8 cellular contexts compared by ENCODE assay signal in the genomic region with DNA sequence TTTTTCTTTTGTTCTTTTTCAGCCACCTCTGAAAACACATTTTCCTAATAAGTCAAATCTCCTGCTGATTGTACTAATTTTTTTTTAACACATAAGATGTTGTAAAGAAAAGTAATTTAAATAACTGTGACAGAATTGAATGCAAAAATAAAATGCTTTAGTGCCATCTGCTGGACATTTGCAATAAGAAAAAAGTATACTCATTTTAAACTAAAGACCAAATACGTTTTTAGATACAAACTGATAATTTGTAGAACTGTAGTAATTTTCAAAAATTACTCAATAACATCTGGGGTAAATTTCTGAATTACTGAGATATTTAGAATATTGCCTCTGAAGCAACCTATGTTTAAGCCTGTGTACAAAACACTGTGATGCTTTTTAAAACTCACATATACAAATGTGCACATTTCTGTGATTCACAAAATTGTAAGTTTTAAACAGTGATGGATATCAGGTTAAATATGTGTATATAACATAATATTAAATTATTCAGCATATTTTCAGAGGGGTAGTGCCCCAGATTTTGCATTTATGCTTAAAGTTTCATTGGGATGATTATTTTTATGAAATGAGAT.
DNase-seq lines count a peak whose midpoint lies in the region; ATAC-seq and TF ChIP-seq lines count a peak whose summit lies in the region.

No MANE protein-coding gene starts in this region.

- intact Hi-C loops in OCI-LY7 (cut with micrococcal nuclease; ENCODE audit: unreplicated experiment): loop anchor here (2.0 to 5.0 kb wide), 2 partner anchors 550 to 703 kb away; no protein-coding TSS in a partner anchor
- intact Hi-C loops in esophagus squamous epithelium (cut with DNase I): loop anchor here (10.0 kb wide), 2 partner anchors 550 to 700 kb away; no protein-coding TSS in a partner anchor

- CTCF ChIA-PET in SK-N-SH (lab: Yijun Ruan, JAX): interaction anchor here (0.8 to 2.4 kb wide), 7 partner anchors 10 to 700 kb away, joined by 3 to 14 read pairs (median 3); no protein-coding TSS in a partner anchor
- CTCF ChIA-PET in OCI-LY7 (lab: Charles Lee; ENCODE audit: unreplicated experiment): no interaction called here

- H3K9me2 ChIP-seq in SK-N-SH (no peaks in the 10 kb centered on the region), OCI-LY7 (ENCODE audit: insufficient read depth, low read length) (no peaks in the 10 kb centered on the region)

- POLR2A ChIA-PET in SK-N-SH (lab: Yijun Ruan, JAX) (no interaction called here), OCI-LY7 (lab: Charles Lee) (interaction anchor here (1.2 kb wide), 1 partner anchor 53 kb away, joined by 5 read pairs; no protein-coding TSS in a partner anchor)

- DNase-seq in SK-N-SH (no peak), OCI-LY7 (ENCODE audit: low spot score) (peak; percentile 37), esophagus squamous epithelium (lab: John Stamatoyannopoulos, UW) (no peak), thoracic aorta (ENCODE audit: low spot score) (no peak), GDM1 (lab: John Stamatoyannopoulos, UW) (no peak), NK-92 (lab: John Stamatoyannopoulos, UW; ENCODE audit: unreplicated experiment) (no peak)

- H3K36me3 ChIP-seq in SK-N-SH (replicated peaks in 1 of 2; ENCODE audit: control insufficient read depth in 1 of 2, insufficient read depth in 2 of 2, low read length in 1 of 2): no peaks in the 10 kb centered on the region
- no peaks in the 10 kb centered on the region for H3K36me3 ChIP-seq in OCI-LY7 (ENCODE audit: insufficient read depth, low read length)
- no peaks in the 10 kb centered on the region for H3K36me3 ChIP-seq in esophagus squamous epithelium
- H3K36me3 ChIP-seq in thoracic aorta: no peaks in the 10 kb centered on the region

- H3K4me1 ChIP-seq in SK-N-SH (ENCODE audit: control insufficient read depth in 1 of 2, insufficient read depth in 2 of 2, low read depth in 1 of 2, low read length in 1 of 2): no peaks in the 10 kb centered on the region; a peak in 1 of 4 replicates
- no peaks in the 10 kb centered on the region for H3K4me1 ChIP-seq in OCI-LY7 (ENCODE audit: insufficient read depth, low read length, poor library complexity, severe bottlenecking)
- H3K4me1 ChIP-seq in esophagus squamous epithelium: no peaks in the 10 kb centered on the region
- no peaks in the 10 kb centered on the region for H3K4me1 ChIP-seq in thoracic aorta (ENCODE audit: control insufficient read depth in 1 of 2, low read depth in 2 of 2)

- 0% methylated on average over 1 of the region's 1 CpG for WGBS in SK-N-SH (ENCODE audit: low lambda C conversion rate)
- WGBS in esophagus squamous epithelium, 2 donors: 0 to 2% methylated on average over 1 of the region's 1 CpG

- TF ChIP-seq POLR2A in esophagus squamous epithelium (IDR thresholded peaks at IDR 0.05): no peak

- ATAC-seq in SK-N-SH treated with all-trans-retinoic acid at 6 μM for 48 hours (no peak), thoracic aorta (ENCODE audit: insufficient number of reproducible peaks, low FRiP score, low read depth) (no peak), HG03442 (IDR thresholded peaks at IDR 0.05; ENCODE audit: unreplicated experiment) (no peak)

- H3K27me3 ChIP-seq in SK-N-SH (ENCODE audit: insufficient read depth): peaks cover 9% of the 10 kb centered on the region; the same call in 1 of the 2 replicates
- no peaks in the 10 kb centered on the region for H3K27me3 ChIP-seq in esophagus squamous epithelium
- H3K27me3 ChIP-seq in thoracic aorta (replicated peaks; ENCODE audit: insufficient read depth): no peaks in the 10 kb centered on the region

- peak; percentile 81 for TF ChIP-seq CTCF in SK-N-SH (IDR thresholded peaks at IDR 0.05)
- peak; percentile 90 for TF ChIP-seq CTCF in OCI-LY7 (conservative IDR thresholded peaks at IDR 0.05; ENCODE audit: low read length)
- peak in 4 of 6 experiments; percentile 21 to 44 (median 30) for TF ChIP-seq CTCF in esophagus squamous epithelium (IDR thresholded peaks at IDR 0.05)
- TF ChIP-seq CTCF in thoracic aorta (IDR thresholded peaks at IDR 0.05): peak; percentile 46

- BruUV-seq in OCI-LY7 (replicated peaks; lab: Mats Ljungman, UMichigan): no TSS peak

- no peaks in the 10 kb centered on the region for H3K79me2 ChIP-seq in SK-N-SH (ENCODE audit: insufficient read depth)
- H3K79me2 ChIP-seq in OCI-LY7 (ENCODE audit: insufficient read depth, low read depth, low read length): no peaks in the 10 kb centered on the region

- H4K20me1 ChIP-seq in SK-N-SH (ENCODE audit: insufficient read depth) (no peaks in the 10 kb centered on the region), OCI-LY7 (ENCODE audit: insufficient read depth, low read length) (no peaks in the 10 kb centered on the region)

- H3K4me3 ChIP-seq in SK-N-SH (ENCODE audit: low read depth in 2 of 2, low read length in 1 of 2) (no peak overlapping the region; a peak in 1 of 4 replicates), OCI-LY7 (ENCODE audit: low read depth, low read length, poor library complexity, severe bottlenecking) (no peak overlapping the region), esophagus squamous epithelium (no peak overlapping the region), thoracic aorta (no peak overlapping the region)

- TF ChIP-seq RAD21 in SK-N-SH (IDR thresholded peaks at IDR 0.05; ENCODE audit: low read length): peak; percentile 67

- H3K4me2 ChIP-seq in SK-N-SH (no peak overlapping the region), OCI-LY7 (ENCODE audit: low read length) (no peak overlapping the region)

- no peak overlapping the region for H3K9ac ChIP-seq in SK-N-SH

- no peak overlapping the region for H3K27ac ChIP-seq in SK-N-SH (ENCODE audit: low read depth in 2 of 2, low read length in 1 of 2)
- H3K27ac ChIP-seq in OCI-LY7 (ENCODE audit: low read depth, low read length, poor library complexity, severe bottlenecking): no peak overlapping the region
- H3K27ac ChIP-seq in esophagus squamous epithelium: no peak overlapping the region
- H3K27ac ChIP-seq in thoracic aorta: no peak overlapping the region

- no peaks in the 10 kb centered on the region for H3F3A ChIP-seq in SK-N-SH (replicated peaks; ENCODE audit: insufficient read depth)

- H3K9me3 ChIP-seq in SK-N-SH (no peaks in the 10 kb centered on the region), OCI-LY7 (ENCODE audit: low read length) (no peaks in the 10 kb centered on the region), esophagus squamous epithelium (no peaks in the 10 kb centered on the region), thoracic aorta (no peaks in the 10 kb centered on the region)

- H2AFZ ChIP-seq in SK-N-SH (ENCODE audit: low read depth): no peak overlapping the region
- no peak overlapping the region for H2AFZ ChIP-seq in OCI-LY7 (ENCODE audit: low read length)

- TF ChIP-seq EP300 in SK-N-SH (IDR thresholded peaks at IDR 0.05; ENCODE audit: borderline replicate concordance in 1 of 2, low read depth in 1 of 2, low read length in 1 of 2): no peak

TF ChIP-seq in SK-N-SH, 30 proteins besides CTCF, POLR2A, EP300 and RAD21:
- TF ChIP-seq JUND (IDR thresholded peaks at IDR 0.05): no peak
- TF ChIP-seq SMC3 (IDR thresholded peaks at IDR 0.05; ENCODE audit: low read depth, low read length): peak; percentile 26; the same call in 1 of the 2 replicates

TF ChIP-seq in SK-N-SH treated with all-trans-retinoic acid at 6 μM for 48 hours, 23 proteins besides CTCF, POLR2A, EP300 and RAD21 (continues in another document):
- no peak for TF ChIP-seq ESRRG (CRISPR knock-in tag; IDR thresholded peaks at IDR 0.05)
- TF ChIP-seq, protein P1, sequence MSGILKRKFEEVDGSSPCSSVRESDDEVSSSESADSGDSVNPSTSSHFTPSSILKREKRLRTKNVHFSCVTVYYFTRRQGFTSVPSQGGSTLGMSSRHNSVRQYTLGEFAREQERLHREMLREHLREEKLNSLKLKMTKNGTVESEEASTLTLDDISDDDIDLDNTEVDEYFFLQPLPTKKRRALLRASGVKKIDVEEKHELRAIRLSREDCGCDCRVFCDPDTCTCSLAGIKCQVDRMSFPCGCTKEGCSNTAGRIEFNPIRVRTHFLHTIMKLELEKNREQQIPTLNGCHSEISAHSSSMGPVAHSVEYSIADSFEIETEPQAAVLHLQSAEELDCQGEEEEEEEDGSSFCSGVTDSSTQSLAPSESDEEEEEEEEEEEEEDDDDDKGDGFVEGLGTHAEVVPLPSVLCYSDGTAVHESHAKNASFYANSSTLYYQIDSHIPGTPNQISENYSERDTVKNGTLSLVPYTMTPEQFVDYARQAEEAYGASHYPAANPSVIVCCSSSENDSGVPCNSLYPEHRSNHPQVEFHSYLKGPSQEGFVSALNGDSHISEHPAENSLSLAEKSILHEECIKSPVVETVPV (CRISPR knock-in tag; IDR thresholded peaks at IDR 0.05): no peak
- TF ChIP-seq PATZ1 (CRISPR knock-in tag; IDR thresholded peaks at IDR 0.05; ENCODE audit: borderline replicate concordance): no peak
- TF ChIP-seq RARB (CRISPR knock-in tag; IDR thresholded peaks at IDR 0.05): no peak
- no peak for TF ChIP-seq ARNTL (CRISPR knock-in tag; IDR thresholded peaks at IDR 0.05; ENCODE audit: borderline replicate concordance, low read depth)
- TF ChIP-seq PPARA (CRISPR knock-in tag; IDR thresholded peaks at IDR 0.05; ENCODE audit: borderline replicate concordance): no peak
- no peak for TF ChIP-seq ZNF565 (CRISPR knock-in tag; conservative IDR thresholded peaks at IDR 0.05; ENCODE audit: low read depth)

Comparison
In these comparisons a context has a peak if more than half of its experiments do, and no peak if none do; other contexts are left out.
1. CTCF ChIP-seq: peak in every context shown above with its lines; median percentile 90 in OCI-LY7; 81 in SK-N-SH; 46 in thoracic aorta; 30 in esophagus squamous epithelium.